ENCODE assay signal across 6 cellular contexts in genomic region chr6:69383627-69384026, GRCh38.
"Had no signal": no experiment of that assay in that cellular context is flagged by ENCODE, and none has a peak within 500 bp of the region (broad histone marks: within the 10 kb centered on the region; RNA-seq: fewer than 3 reads in every experiment).

No MANE protein-coding gene starts in this region.

- H3K9me3 Mint-ChIP-seq: H9 had no signal

- ATAC-seq: K562 had no signal

- H3K27ac Mint-ChIP-seq: H9 had no signal

- H3K4me3 Mint-ChIP-seq: H9 had no signal

- DNase-seq: GOT3, H9, HCEC 1CT, IMR-90, KG1 had no signal

- H3K4me3 ChIP-seq: K562 had no signal
